8 cellular contexts compared by ENCODE assay signal in the genomic region with DNA sequence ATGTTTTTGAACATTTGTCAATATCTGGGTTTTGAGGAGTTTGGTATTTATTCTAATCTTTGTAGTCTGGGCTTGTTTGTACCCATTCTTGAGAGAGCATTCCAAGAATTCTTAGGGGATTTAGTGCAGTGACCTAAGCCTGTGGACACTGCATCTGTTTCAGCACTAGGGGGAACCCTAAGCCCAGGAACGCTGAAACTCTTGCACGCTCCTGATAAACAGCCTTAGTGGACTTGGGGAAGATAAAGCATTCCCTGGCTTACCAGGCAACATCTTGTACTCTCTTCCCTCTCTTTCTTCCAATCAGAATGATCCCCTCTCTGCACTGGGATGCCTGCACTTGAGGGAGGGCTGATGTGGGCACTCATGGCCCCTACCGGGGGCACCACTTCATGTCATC.
DNase-seq lines count a peak whose midpoint lies in the region; ATAC-seq, FAIRE-seq and TF ChIP-seq lines count a peak whose summit lies in the region.

No MANE protein-coding gene starts in this region.

- H3K4me3 Mint-ChIP-seq in activated CD4-positive, alpha-beta T cell treated with anti-CD3 and anti-CD28 coated beads for 36 hours, result no peak overlapping the region
- no peak overlapping the region for H3K4me3 Mint-ChIP-seq in activated CD8-positive, alpha-beta T cell treated with anti-CD3 and anti-CD28 coated beads for 36 hours

- BruUV-seq in K562 (replicated peaks; lab: Mats Ljungman, UMichigan), result no TSS peak

- CTCF ChIA-PET in activated CD4-positive, alpha-beta T cell treated with anti-CD3 and anti-CD28 coated beads for 36 hours (lab: Charles Lee), result no interaction called here
- CTCF ChIA-PET in K562 (lab: Yijun Ruan, JAX; ENCODE audit: low intra/inter-chr PET ratio), result no interaction called here
- CTCF ChIA-PET in activated CD8-positive, alpha-beta T cell treated with anti-CD3 and anti-CD28 coated beads for 36 hours (lab: Charles Lee), result no interaction called here

- in situ Hi-C loops in K562 (cut with MboI), result no loop called here

- no peaks in the 10 kb centered on the region for H3K9me3 ChIP-seq in K562 (replicated peaks; ENCODE audit: control insufficient read depth, insufficient read depth, low read depth, low read length)

- POLR2A ChIA-PET in activated CD4-positive, alpha-beta T cell treated with anti-CD3 and anti-CD28 coated beads for 36 hours (lab: Charles Lee), result no interaction called here
- POLR2A ChIA-PET in K562 (lab: Yijun Ruan, JAX), result no interaction called here
- POLR2A ChIA-PET in activated CD8-positive, alpha-beta T cell treated with anti-CD3 and anti-CD28 coated beads for 36 hours (lab: Charles Lee), result no interaction called here

- TF ChIP-seq EP300 in K562 (IDR thresholded peaks at IDR 0.05; ENCODE audit: low read length), result no peak

- H3K9me1 ChIP-seq in K562 (ENCODE audit: control insufficient read depth, insufficient read depth, low read length), result no peaks in the 10 kb centered on the region

- no peaks in the 10 kb centered on the region for H3K27me3 Mint-ChIP-seq in activated CD4-positive, alpha-beta T cell treated with anti-CD3 and anti-CD28 coated beads for 36 hours
- H3K27me3 Mint-ChIP-seq in activated CD8-positive, alpha-beta T cell treated with anti-CD3 and anti-CD28 coated beads for 36 hours, result no peaks in the 10 kb centered on the region

- intact Hi-C loops in activated CD4-positive, alpha-beta T cell treated with anti-CD3 and anti-CD28 coated beads for 36 hours (cut with DNase I, micrococcal nuclease), result no loop called here
- intact Hi-C loops in K562 (cut with micrococcal nuclease), result loop anchor here (2.0 to 5.0 kb wide), 2 partner anchors 146 to 1028 kb away; no protein-coding TSS in a partner anchor
- intact Hi-C loops in activated CD8-positive, alpha-beta T cell treated with anti-CD3 and anti-CD28 coated beads for 36 hours (cut with micrococcal nuclease), result no loop called here

- no peaks in the 10 kb centered on the region for H3K27me3 ChIP-seq in K562 (ENCODE audit: control insufficient read depth in 2 of 2, insufficient read depth in 2 of 2, low read length in 2 of 2)

- TF ChIP-seq CTCF in K562 (IDR thresholded peaks at IDR 0.05 in 2 of 3, conservative IDR thresholded peaks at IDR 0.05 in 1 of 3; ENCODE audit: insufficient read depth in 2 of 3, low read depth in 1 of 3, low read length in 3 of 3), result peak; percentile 55 to 60 (median 57)
- no peak for TF ChIP-seq CTCF in activated CD8-positive, alpha-beta T cell treated with anti-CD3 and anti-CD28 coated beads for 36 hours (IDR thresholded peaks at IDR 0.05)

- ATAC-seq in activated CD4-positive, alpha-beta T cell treated with anti-CD3 and anti-CD28 coated beads for 36 hours, result no peak
- peak; percentile 86 for ATAC-seq in K562
- ATAC-seq in HG03565 (IDR thresholded peaks at IDR 0.05; ENCODE audit: unreplicated experiment), result no peak
- ATAC-seq in activated CD8-positive, alpha-beta T cell treated with anti-CD3 and anti-CD28 coated beads for 36 hours, result no peak
- ATAC-seq in HG02852 (IDR thresholded peaks at IDR 0.05; ENCODE audit: unreplicated experiment), result no peak

- no peaks in the 10 kb centered on the region for H3K79me2 ChIP-seq in K562 (ENCODE audit: control insufficient read depth, insufficient read depth, low read length)

- TF ChIP-seq POLR2A in K562 (conservative IDR thresholded peaks at IDR 0.05), result no peak

- H3K4me2 ChIP-seq in K562 (ENCODE audit: insufficient read depth, low read length), result no peak overlapping the region

- no peak overlapping the region for H3K27ac ChIP-seq in K562 (ENCODE audit: extremely low read depth, low read depth, low read length)

- H3K4me1 ChIP-seq in K562 (replicated peaks in 1 of 2; ENCODE audit: control insufficient read depth in 2 of 2, insufficient read depth in 2 of 2, low read length in 2 of 2), result no peaks in the 10 kb centered on the region

- H3K27ac Mint-ChIP-seq in activated CD4-positive, alpha-beta T cell treated with anti-CD3 and anti-CD28 coated beads for 36 hours, result no peak overlapping the region
- H3K27ac Mint-ChIP-seq in activated CD8-positive, alpha-beta T cell treated with anti-CD3 and anti-CD28 coated beads for 36 hours, result no peak overlapping the region

- no peak for FAIRE-seq in K562 (lab: Jason Lieb, UNC)

- H3K9ac ChIP-seq in K562 (ENCODE audit: insufficient read depth in 1 of 2, low read depth in 2 of 2, low read length in 2 of 2), result no peak overlapping the region

- TF ChIP-seq RAD21 in K562 (CRISPR knock-in tag; conservative IDR thresholded peaks at IDR 0.05 in 1 of 2, IDR thresholded peaks at IDR 0.05 in 1 of 2), result peak; percentile 22 to 76; a peak in 3 of 4 replicates

- peak; percentile 4 for DNase-seq in activated CD4-positive, alpha-beta T cell treated with anti-CD3 and anti-CD28 coated beads for 36 hours
- DNase-seq in activated CD4-positive, alpha-beta T cell treated with anti-CD3 and anti-CD28 coated beads, Interleukin-2, amount 50 U/mL, for 4 hours, result no peak
- DNase-seq in NCI-H2107 treated with DMSO at 0.1 percent for 48 hours (lab: John Stamatoyannopoulos, UW; ENCODE audit: unreplicated experiment) (peak; percentile 6), K562 (ENCODE audit: extremely low read depth in 1 of 4, low spot score in 3 of 4) (peak; percentile 7 to 57 (median 21)), mucosa of gallbladder (ENCODE audit: low spot score) (peak; percentile 19)
- no peak for DNase-seq in activated CD8-positive, alpha-beta T cell treated with anti-CD3 and anti-CD28 coated beads for 36 hours

- H3K36me3 ChIP-seq in K562 (ENCODE audit: control insufficient read depth, insufficient read depth, low read length), result no peaks in the 10 kb centered on the region

- WGBS in K562 (ENCODE audit: insufficient coverage, low coverage, missing lambda C conversion rate), result 17% methylated on average over 3 of the region's 3 CpGs

- peaks cover 2% of the 10 kb centered on the region for H3K9me3 Mint-ChIP-seq in activated CD4-positive, alpha-beta T cell treated with anti-CD3 and anti-CD28 coated beads for 36 hours (ENCODE audit: low read depth)
- peaks cover 4% of the 10 kb centered on the region for H3K9me3 Mint-ChIP-seq in activated CD8-positive, alpha-beta T cell treated with anti-CD3 and anti-CD28 coated beads for 36 hours

- no peaks in the 10 kb centered on the region for H3K36me3 Mint-ChIP-seq in activated CD4-positive, alpha-beta T cell treated with anti-CD3 and anti-CD28 coated beads for 36 hours (ENCODE audit: low read depth)
- H3K36me3 Mint-ChIP-seq in activated CD8-positive, alpha-beta T cell treated with anti-CD3 and anti-CD28 coated beads for 36 hours (ENCODE audit: low read depth), result no peaks in the 10 kb centered on the region

- no peak overlapping the region for H3K4me3 ChIP-seq in K562

- no peaks in the 10 kb centered on the region for H4K20me1 ChIP-seq in K562 (replicated peaks; ENCODE audit: control insufficient read depth, insufficient read depth, low read length)

- no peak overlapping the region for H2AFZ ChIP-seq in K562 (ENCODE audit: low read depth, low read length)

- H3K4me1 Mint-ChIP-seq in activated CD4-positive, alpha-beta T cell treated with anti-CD3 and anti-CD28 coated beads for 36 hours, result no peaks in the 10 kb centered on the region
- H3K4me1 Mint-ChIP-seq in activated CD8-positive, alpha-beta T cell treated with anti-CD3 and anti-CD28 coated beads for 36 hours (ENCODE audit: low read depth), result no peaks in the 10 kb centered on the region

TF ChIP-seq in K562, 482 proteins besides CTCF, POLR2A, EP300 and RAD21:
- peak; percentile 56 for TF ChIP-seq SMC3 (conservative IDR thresholded peaks at IDR 0.05; ENCODE audit: insufficient read depth, low read depth, low read length)
- TF ChIP-seq HDAC8 (tag; IDR thresholded peaks at IDR 0.05), result no peak
TF ChIP-seq in K562: peak in this region for 1.

Comparison
In these comparisons a context has a peak if more than half of its experiments do, and no peak if none do; other contexts are left out.
1. DNase-seq: peak in activated CD4-positive, alpha-beta T cell treated with anti-CD3 and anti-CD28 coated beads for 36 hours (single experiment), NCI-H2107 treated with DMSO at 0.1 percent for 48 hours (single experiment), K562 (4 of 4) and mucosa of gallbladder (single experiment); none in activated CD4-positive, alpha-beta T cell treated with anti-CD3 and anti-CD28 coated beads, Interleukin-2, amount 50 U/mL, for 4 hours (0 of 2) and activated CD8-positive, alpha-beta T cell treated with anti-CD3 and anti-CD28 coated beads for 36 hours (single experiment).